ENCODE assay signal across 14 cellular contexts in genomic region chr22:48244388-48245118, GRCh38.
DNase-seq lines count a peak whose midpoint lies in the region; ATAC-seq and TF ChIP-seq lines count a peak whose summit lies in the region.
"Had no signal": no experiment of that assay in that cellular context is flagged by ENCODE, and none has a peak within 500 bp of the region (broad histone marks: within the 10 kb centered on the region; RNA-seq: fewer than 3 reads in every experiment).

No MANE protein-coding gene starts in this region.

- DNase-seq in ecto neural progenitor cell (ENCODE audit: low spot score) = peak; percentile 25
- DNase-seq in natural killer cell = no peak
- peak; percentile 6 for DNase-seq in testis
- no peak for DNase-seq in uterus
- DNase-seq in C1 segment of cervical spinal cord (lab: John Stamatoyannopoulos, UW) = no peak
- DNase-seq: NCI-H1436, NCI-H2029, NCI-H510A treated with DMSO at 0.1 percent for 48 hours had no signal

- H3K4me1 ChIP-seq in Loucy (ENCODE audit: insufficient read depth, low read length, poor library complexity, severe bottlenecking) = peaks cover 48% of the 10 kb centered on the region
- H3K4me1 ChIP-seq in testis = no peaks in the 10 kb centered on the region
- H3K4me1 ChIP-seq in uterus = no peaks in the 10 kb centered on the region
- H3K4me1 ChIP-seq: SJSA1 had no signal

- 89 to 95% methylated on average over 27 to 32 of the region's 32 CpGs for WGBS in testis, 2 donors

- H3F3A ChIP-seq in Loucy (ENCODE audit: low read depth) = no peaks in the 10 kb centered on the region

- H3K27me3 ChIP-seq in Loucy (ENCODE audit: insufficient read depth, low read length, poor library complexity, severe bottlenecking) (no peaks in the 10 kb centered on the region), testis (no peaks in the 10 kb centered on the region), uterus (no peaks in the 10 kb centered on the region)

- no peak overlapping the region for H3K27ac ChIP-seq in testis
- no peak overlapping the region for H3K27ac ChIP-seq in uterus
- H3K27ac ChIP-seq: SJSA1 had no signal

- H3K36me3 Mint-ChIP-seq in natural killer cell = no peaks in the 10 kb centered on the region
- H3K36me3 Mint-ChIP-seq: CD8-positive, alpha-beta T cell had no signal

- TF ChIP-seq CTCF in Loucy (conservative IDR thresholded peaks at IDR 0.05; ENCODE audit: low read length) = no peak
- no peak for TF ChIP-seq CTCF in natural killer cell (IDR thresholded peaks at IDR 0.05)
- TF ChIP-seq CTCF in testis (IDR thresholded peaks at IDR 0.05) = no peak
- TF ChIP-seq CTCF in uterus (IDR thresholded peaks at IDR 0.05) = no peak

- H4K20me1 ChIP-seq in Loucy (ENCODE audit: insufficient read depth, low read length, poor library complexity, severe bottlenecking) = no peaks in the 10 kb centered on the region

- H3K9me3 ChIP-seq in Loucy (ENCODE audit: insufficient read depth, low read depth, low read length) (no peaks in the 10 kb centered on the region), testis (no peaks in the 10 kb centered on the region), uterus (no peaks in the 10 kb centered on the region)
- H3K9me3 ChIP-seq: SJSA1 had no signal

- intact Hi-C loops in natural killer cell (cut with micrococcal nuclease) (loop anchor here (5.0 kb wide), 2 partner anchors 57 to 147 kb away; no protein-coding TSS in a partner anchor), testis (cut with DNase I; ENCODE audit: low total_unique reads) (no loop called here), uterus (cut with DNase I; ENCODE audit: low total_unique reads) (no loop called here)

- H3K4me3 ChIP-seq in Loucy (ENCODE audit: low read length, poor library complexity, severe bottlenecking) (peak overlapping the region; percentile 50), testis (no peak overlapping the region), uterus (no peak overlapping the region)
- H3K4me3 ChIP-seq: K562, SJSA1 had no signal

- no peak for TF ChIP-seq POLR2A in testis (IDR thresholded peaks at IDR 0.05)
- TF ChIP-seq POLR2A in uterus (IDR thresholded peaks at IDR 0.05) = no peak

- ATAC-seq in natural killer cell (peak in 2 of 3 donors; percentile 5 to 57), GM19324 (IDR thresholded peaks at IDR 0.05; ENCODE audit: low FRiP score, unreplicated experiment) (no peak)
- ATAC-seq: CD8-positive, alpha-beta T cell; K562 had no signal

- H3K9ac ChIP-seq in Loucy (ENCODE audit: low read depth, low read length, poor library complexity, severe bottlenecking) = no peak overlapping the region

- H2AFZ ChIP-seq in Loucy (ENCODE audit: low read length) = no peak overlapping the region

- H3K79me2 ChIP-seq in Loucy (ENCODE audit: insufficient read depth, low read length) = no peaks in the 10 kb centered on the region

- H3K4me2 ChIP-seq in Loucy (ENCODE audit: low read depth, low read length, poor library complexity, severe bottlenecking) = peak overlapping the region; percentile 51

- H3K4me1 Mint-ChIP-seq in natural killer cell = peaks cover 61 to 66% of the 10 kb centered on the region in 2 donors

- H3K36me3 ChIP-seq in Loucy (ENCODE audit: insufficient read depth, low read length) (no peaks in the 10 kb centered on the region), testis (ENCODE audit: low read depth, missing control alignments) (no peaks in the 10 kb centered on the region), uterus (no peaks in the 10 kb centered on the region)
- H3K36me3 ChIP-seq: SJSA1 had no signal

- peak overlapping the region; percentile 68 for H3K4me3 Mint-ChIP-seq in natural killer cell
- H3K4me3 Mint-ChIP-seq: B cell; CD8-positive, alpha-beta T cell had no signal

- H3K27ac Mint-ChIP-seq in natural killer cell = peak overlapping the region in 1 of 2 donors; percentile 47
- H3K27ac Mint-ChIP-seq: B cell; CD8-positive, alpha-beta T cell had no signal

- no peaks in the 10 kb centered on the region for H3K9me3 Mint-ChIP-seq in natural killer cell
- H3K9me3 Mint-ChIP-seq: CD8-positive, alpha-beta T cell had no signal

- H3K9me2 ChIP-seq in Loucy (replicated peaks; ENCODE audit: low read depth, low read length) = no peaks in the 10 kb centered on the region

- peaks cover 40 to 52% of the 10 kb centered on the region in 2 donors for H3K27me3 Mint-ChIP-seq in natural killer cell (ENCODE audit: low read depth in 2 of 2)

Comparison
In these comparisons a context has a peak if more than half of its experiments do, and no peak if none do; other contexts are left out.
1. DNase-seq: peak in ecto neural progenitor cell (single experiment) and testis (single experiment); none in natural killer cell (single experiment), uterus (0 of 2) and C1 segment of cervical spinal cord (0 of 14).